In the genomic region with DNA sequence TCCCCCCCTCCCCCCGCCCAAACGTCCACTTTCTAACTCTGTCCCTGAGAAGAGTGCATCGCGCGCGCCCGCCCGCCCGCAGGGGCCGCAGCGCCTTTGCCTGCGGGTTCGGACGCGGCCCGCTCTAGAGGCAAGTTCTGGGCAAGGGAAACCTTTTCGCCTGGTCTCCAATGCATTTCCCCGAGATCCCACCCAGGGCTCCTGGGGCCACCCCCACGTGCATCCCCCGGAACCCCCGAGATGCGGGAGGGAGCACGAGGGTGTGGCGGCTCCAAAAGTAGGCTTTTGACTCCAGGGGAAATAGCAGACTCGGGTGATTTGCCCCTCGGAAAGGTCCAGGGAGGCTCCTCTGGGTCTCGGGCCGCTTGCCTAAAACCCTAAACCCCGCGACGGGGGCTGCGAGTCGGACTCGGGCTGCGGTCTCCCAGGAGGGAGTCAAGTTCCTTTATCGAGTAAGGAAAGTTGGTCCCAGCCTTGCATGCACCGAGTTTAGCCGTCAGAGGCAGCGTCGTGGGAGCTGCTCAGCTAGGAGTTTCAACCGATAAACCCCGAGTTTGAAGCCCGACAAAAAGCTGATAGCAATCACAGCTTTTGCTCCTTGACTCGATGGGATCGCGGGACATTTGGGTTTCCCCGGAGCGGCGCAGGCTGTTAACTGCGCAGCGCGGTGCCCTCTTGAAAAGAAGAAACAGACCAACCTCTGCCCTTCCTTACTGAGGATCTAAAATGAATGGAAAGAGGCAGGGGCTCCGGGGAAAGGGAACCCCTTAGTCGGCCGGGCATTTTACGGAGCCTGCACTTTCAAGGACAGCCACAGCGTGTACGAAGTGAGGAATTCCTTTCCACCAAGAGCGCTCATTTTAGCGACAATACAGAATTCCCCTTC, we compare ENCODE assay signal across 8 cellular contexts.
A peak's percentile ranks its signal among the peaks of the same experiment; 100 is the strongest.
DNase-seq lines count a peak whose midpoint lies in the region; ATAC-seq and TF ChIP-seq lines count a peak whose summit lies in the region.

No MANE protein-coding gene starts in this region.

- H3K9me3 ChIP-seq in right atrium auricular region: no peaks in the 10 kb centered on the region

- H3K27ac ChIP-seq in right atrium auricular region: peak overlapping the region in 1 of 2 donors; percentile 89

- H3K27me3 ChIP-seq in right atrium auricular region: peaks cover 6 to 21% of the 10 kb centered on the region in 2 donors

- peaks cover 0 to 37% of the 10 kb centered on the region in 2 donors for H3K4me1 ChIP-seq in right atrium auricular region

- no peaks in the 10 kb centered on the region for H3K36me3 ChIP-seq in right atrium auricular region

- ATAC-seq in sciatic nerve: no peak

- H3K4me3 Mint-ChIP-seq in T-helper 2 cell treated with Interferon-gamma antibody and Interleukin-4, amounts not matched to agents 5 μg/mL and 100 μg/mL, for 36 hours: peak overlapping the region; percentile 61
- peak overlapping the region; percentile 67 for H3K4me3 Mint-ChIP-seq in activated T-helper 2 cell treated with anti-CD3 and anti-CD28 coated beads, Interferon-gamma antibody, Interleukin-2, Interleukin-4, amounts not matched to agents 10 μg/mL and 5 μg/mL and 100 μg/mL, durations not matched to agents 14 hours and 24 hours and 36 hours (ENCODE audit: low read depth)

- peak overlapping the region; percentile 6 to 73 for H3K4me3 ChIP-seq in right atrium auricular region

- H3K27ac Mint-ChIP-seq in T-helper 2 cell treated with Interferon-gamma antibody and Interleukin-4, amounts not matched to agents 5 μg/mL and 100 μg/mL, for 36 hours: peak overlapping the region; percentile 31
- H3K27ac Mint-ChIP-seq in activated T-helper 2 cell treated with anti-CD3 and anti-CD28 coated beads, Interferon-gamma antibody, Interleukin-2, Interleukin-4, amounts not matched to agents 10 μg/mL and 5 μg/mL and 100 μg/mL, durations not matched to agents 14 hours and 24 hours and 36 hours: peak overlapping the region; percentile 48

- H3K27me3 Mint-ChIP-seq in T-helper 2 cell treated with Interferon-gamma antibody and Interleukin-4, amounts not matched to agents 5 μg/mL and 100 μg/mL, for 36 hours (ENCODE audit: low read depth): peaks cover 2% of the 10 kb centered on the region
- no peaks in the 10 kb centered on the region for H3K27me3 Mint-ChIP-seq in activated T-helper 2 cell treated with anti-CD3 and anti-CD28 coated beads, Interferon-gamma antibody, Interleukin-2, Interleukin-4, amounts not matched to agents 10 μg/mL and 5 μg/mL and 100 μg/mL, durations not matched to agents 14 hours and 24 hours and 36 hours (ENCODE audit: low read depth)

- intact Hi-C loops in activated T-helper 2 cell treated with anti-CD3 and anti-CD28 coated beads, Interferon-gamma antibody, Interleukin-2, Interleukin-4, amounts not matched to agents 10 μg/mL and 5 μg/mL and 100 μg/mL, durations not matched to agents 14 hours and 24 hours and 36 hours (cut with micrococcal nuclease): no loop called here
- intact Hi-C loops in sciatic nerve (cut with DNase I): no loop called here

- no peak for DNase-seq in T-helper 2 cell treated with Interferon-gamma antibody and Interleukin-4, amounts not matched to agents 5 μg/mL and 100 μg/mL, for 36 hours (ENCODE audit: low spot score)
- DNase-seq in T-helper 2 cell: no peak
- DNase-seq in activated T-helper 2 cell treated with anti-CD3 and anti-CD28 coated beads, Interferon-gamma antibody, Interleukin-2, Interleukin-4, amounts not matched to agents 10 μg/mL and 5 μg/mL and 100 μg/mL, durations not matched to agents 14 hours and 24 hours and 36 hours (ENCODE audit: low spot score): no peak
- DNase-seq in right atrium auricular region (ENCODE audit: low spot score): no peak
- peak; percentile 74 for DNase-seq in sciatic nerve (ENCODE audit: low spot score)
- DNase-seq in NCI-H82 treated with DMSO at 0.1 percent for 48 hours (lab: John Stamatoyannopoulos, UW; ENCODE audit: unreplicated experiment): no peak
- no peak for DNase-seq in germinal center (ENCODE audit: low spot score)
- DNase-seq in HK-2 (ENCODE audit: unreplicated experiment): no peak

- no peak for TF ChIP-seq CTCF in right atrium auricular region (IDR thresholded peaks at IDR 0.05)

- no peaks in the 10 kb centered on the region for H3K9me3 Mint-ChIP-seq in T-helper 2 cell treated with Interferon-gamma antibody and Interleukin-4, amounts not matched to agents 5 μg/mL and 100 μg/mL, for 36 hours
- H3K9me3 Mint-ChIP-seq in activated T-helper 2 cell treated with anti-CD3 and anti-CD28 coated beads, Interferon-gamma antibody, Interleukin-2, Interleukin-4, amounts not matched to agents 10 μg/mL and 5 μg/mL and 100 μg/mL, durations not matched to agents 14 hours and 24 hours and 36 hours: no peaks in the 10 kb centered on the region

- peaks cover 35% of the 10 kb centered on the region for H3K4me1 Mint-ChIP-seq in T-helper 2 cell treated with Interferon-gamma antibody and Interleukin-4, amounts not matched to agents 5 μg/mL and 100 μg/mL, for 36 hours (ENCODE audit: low read depth)
- peaks cover 43% of the 10 kb centered on the region for H3K4me1 Mint-ChIP-seq in activated T-helper 2 cell treated with anti-CD3 and anti-CD28 coated beads, Interferon-gamma antibody, Interleukin-2, Interleukin-4, amounts not matched to agents 10 μg/mL and 5 μg/mL and 100 μg/mL, durations not matched to agents 14 hours and 24 hours and 36 hours (ENCODE audit: low read depth)

- peaks cover 23% of the 10 kb centered on the region for H3K36me3 Mint-ChIP-seq in T-helper 2 cell treated with Interferon-gamma antibody and Interleukin-4, amounts not matched to agents 5 μg/mL and 100 μg/mL, for 36 hours (ENCODE audit: low read depth)
- H3K36me3 Mint-ChIP-seq in activated T-helper 2 cell treated with anti-CD3 and anti-CD28 coated beads, Interferon-gamma antibody, Interleukin-2, Interleukin-4, amounts not matched to agents 10 μg/mL and 5 μg/mL and 100 μg/mL, durations not matched to agents 14 hours and 24 hours and 36 hours (ENCODE audit: low read depth): peaks cover 28% of the 10 kb centered on the region
